22 cellular contexts compared by ENCODE assay signal in the genomic region with DNA sequence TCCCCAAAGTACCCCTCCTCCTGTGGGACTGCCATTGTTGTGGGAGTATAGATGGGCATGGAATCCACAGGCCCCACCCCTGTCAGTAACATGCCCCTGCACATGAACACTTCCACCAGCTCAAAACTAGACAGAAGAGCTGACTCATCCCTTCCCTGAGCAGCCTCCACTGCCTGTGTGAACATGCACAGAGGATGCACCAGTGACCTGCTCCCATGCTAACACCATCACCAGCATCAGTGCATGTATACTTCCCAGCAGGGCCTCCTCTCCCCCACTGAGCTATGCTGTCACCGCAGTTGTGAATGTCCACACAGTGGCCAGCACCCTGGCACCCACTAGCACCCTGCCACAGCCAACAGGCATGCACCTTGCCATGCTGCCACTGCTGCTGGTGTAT.
DNase-seq lines count a peak whose midpoint lies in the region; ATAC-seq and TF ChIP-seq lines count a peak whose summit lies in the region.
"Had no signal": no experiment of that assay in that cellular context is flagged by ENCODE, and none has a peak within 500 bp of the region (broad histone marks: within the 10 kb centered on the region; RNA-seq: fewer than 3 reads in every experiment).

No MANE protein-coding gene starts in this region.

- no peaks in the 10 kb centered on the region for H3K36me3 ChIP-seq in mammary epithelial cell (ENCODE audit: insufficient read depth, low read length)
- H3K36me3 ChIP-seq in WERI-Rb-1, result no peaks in the 10 kb centered on the region
- no peaks in the 10 kb centered on the region for H3K36me3 ChIP-seq in spleen
- H3K36me3 ChIP-seq: BE2C, Peyer's patch had no signal

- H3K9ac ChIP-seq in mammary epithelial cell (ENCODE audit: insufficient read depth, low read length), result no peak overlapping the region
- H3K9ac ChIP-seq: KMS-11 had no signal

- BruUV-seq in mammary epithelial cell (replicated peaks; lab: Mats Ljungman, UMichigan), result no TSS peak

- no peak overlapping the region for H2AFZ ChIP-seq in mammary epithelial cell (ENCODE audit: low read depth, low read length)

- in situ Hi-C loops in mammary epithelial cell (cut with MboI; ENCODE audit: low sequenced_read_pairs in 2 of 2), result no loop called here

- H3K27me3 ChIP-seq in mammary epithelial cell (ENCODE audit: insufficient read depth, low read length), result no peaks in the 10 kb centered on the region
- no peaks in the 10 kb centered on the region for H3K27me3 ChIP-seq in foreskin keratinocyte
- H3K27me3 ChIP-seq in WERI-Rb-1 (ENCODE audit: insufficient read depth, low read depth, severe bottlenecking), result no peaks in the 10 kb centered on the region
- no peaks in the 10 kb centered on the region for H3K27me3 ChIP-seq in spleen (replicated peaks in 1 of 7)
- H3K27me3 ChIP-seq: BE2C, Peyer's patch had no signal

- H3K4me2 ChIP-seq in mammary epithelial cell (ENCODE audit: insufficient read depth, low read depth, low read length), result no peak overlapping the region
- H3K4me2 ChIP-seq: A549, KMS-11 had no signal

- H3K27ac ChIP-seq in mammary epithelial cell (ENCODE audit: insufficient read depth, low read depth, low read length), result no peak overlapping the region
- no peak overlapping the region for H3K27ac ChIP-seq in foreskin keratinocyte
- no peak overlapping the region for H3K27ac ChIP-seq in WERI-Rb-1
- no peak overlapping the region for H3K27ac ChIP-seq in spleen
- H3K27ac ChIP-seq: A549, KMS-11, Peyer's patch had no signal

- CTCF ChIA-PET in mammary epithelial cell (lab: Charles Lee; ENCODE audit: low non-redundant PET), result no interaction called here

- peak; percentile 68 for DNase-seq in mammary epithelial cell
- DNase-seq in foreskin keratinocyte, result peak; percentile 83 to 91
- no peak for DNase-seq in stimulated activated effector memory CD8-positive, alpha-beta T cell treated with anti-CD3 and anti-CD28 coated beads, Interleukin-12 subunit alpha, Interleukin-12 subunit beta, amount 100 ng/mL, for 72 hours (ENCODE audit: low spot score in 2 of 2)
- DNase-seq in hypothalamus (lab: John Stamatoyannopoulos, UW), result no peak
- DNase-seq in WERI-Rb-1, result no peak
- no peak for DNase-seq in spleen
- DNase-seq: BE2C, EL, GF-D8, HCEC 1CT, IMR-90, NCI-H1105, NCI-H146, NCI-H2029, NCI-H226, NCI-H524, Peyer's patch had no signal

- H3K4me1 ChIP-seq in mammary epithelial cell (ENCODE audit: insufficient read depth, low read length), result peaks cover 8% of the 10 kb centered on the region
- peaks cover 4% of the 10 kb centered on the region for H3K4me1 ChIP-seq in foreskin keratinocyte
- no peaks in the 10 kb centered on the region for H3K4me1 ChIP-seq in spleen
- H3K4me1 ChIP-seq: A549, BE2C, Peyer's patch had no signal

- intact Hi-C loops in mammary epithelial cell (cut with micrococcal nuclease) (no loop called here), spleen (cut with DNase I; ENCODE audit: low total_unique reads) (no loop called here)

- no peak overlapping the region for H3K4me3 Mint-ChIP-seq in stimulated activated effector memory CD8-positive, alpha-beta T cell treated with anti-CD3 and anti-CD28 coated beads, Interleukin-12 subunit alpha, Interleukin-12 subunit beta, amount 100 ng/mL, for 72 hours

- no peak overlapping the region for H3K27ac Mint-ChIP-seq in stimulated activated effector memory CD8-positive, alpha-beta T cell treated with anti-CD3 and anti-CD28 coated beads, Interleukin-12 subunit alpha, Interleukin-12 subunit beta, amount 100 ng/mL, for 72 hours

- no peaks in the 10 kb centered on the region for H3K79me2 ChIP-seq in mammary epithelial cell (ENCODE audit: insufficient read depth, low read length)

- H3K4me3 ChIP-seq in mammary epithelial cell (replicated peaks in 1 of 3; ENCODE audit: insufficient read depth in 1 of 3, low read depth in 2 of 3, low read length in 3 of 3), result no peak overlapping the region
- H3K4me3 ChIP-seq in WERI-Rb-1 (ENCODE audit: low read depth, low read length), result no peak overlapping the region
- no peak overlapping the region for H3K4me3 ChIP-seq in spleen
- H3K4me3 ChIP-seq: A549, Peyer's patch had no signal

- TF ChIP-seq POLR2A in spleen (IDR thresholded peaks at IDR 0.05), result no peak

- H4K20me1 ChIP-seq in mammary epithelial cell (ENCODE audit: insufficient read depth, low read length), result no peaks in the 10 kb centered on the region

- no peaks in the 10 kb centered on the region for H3K4me1 Mint-ChIP-seq in stimulated activated effector memory CD8-positive, alpha-beta T cell treated with anti-CD3 and anti-CD28 coated beads, Interleukin-12 subunit alpha, Interleukin-12 subunit beta, amount 100 ng/mL, for 72 hours

- 100% methylated on average over 1 of the region's 1 CpG for WGBS in mammary epithelial cell (ENCODE audit: low coverage, missing lambda C conversion rate)
- WGBS in spleen, 5 donors, result 80 to 100% (median 92%) methylated on average over 1 of the region's 1 CpG

- no peaks in the 10 kb centered on the region for H3K36me3 Mint-ChIP-seq in stimulated activated effector memory CD8-positive, alpha-beta T cell treated with anti-CD3 and anti-CD28 coated beads, Interleukin-12 subunit alpha, Interleukin-12 subunit beta, amount 100 ng/mL, for 72 hours

- no peaks in the 10 kb centered on the region for H3K9me3 ChIP-seq in mammary epithelial cell (replicated peaks; ENCODE audit: insufficient read depth, low read length)
- H3K9me3 ChIP-seq in WERI-Rb-1 (ENCODE audit: severe bottlenecking), result no peaks in the 10 kb centered on the region
- H3K9me3 ChIP-seq in spleen, result peaks cover 0 to 56% (median 34%) of the 10 kb centered on the region in 8 donors
- H3K9me3 ChIP-seq: BE2C had no signal

- H3K9me3 Mint-ChIP-seq in stimulated activated effector memory CD8-positive, alpha-beta T cell treated with anti-CD3 and anti-CD28 coated beads, Interleukin-12 subunit alpha, Interleukin-12 subunit beta, amount 100 ng/mL, for 72 hours, result peaks cover 25% of the 10 kb centered on the region

- dilution Hi-C loops in mammary epithelial cell (cut with HindIII; ENCODE audit: low sequenced_read_pairs), result no loop called here

- TF ChIP-seq CTCF in mammary epithelial cell (conservative IDR thresholded peaks at IDR 0.05 in 1 of 2, IDR thresholded peaks at IDR 0.05 in 1 of 2; ENCODE audit: extremely low read depth in 1 of 2, insufficient read depth in 1 of 2, low read depth in 1 of 2, low read length in 2 of 2) (no peak), foreskin keratinocyte (conservative IDR thresholded peaks at IDR 0.05) (no peak), WERI-Rb-1 (IDR thresholded peaks at IDR 0.05; ENCODE audit: low read depth, low read length) (no peak), spleen (IDR thresholded peaks at IDR 0.05 in 8 of 11, conservative IDR thresholded peaks at IDR 0.05 in 3 of 11) (no peak)

- peak; percentile 78 for ATAC-seq in HG02610 (IDR thresholded peaks at IDR 0.05; ENCODE audit: unreplicated experiment)
- ATAC-seq in foreskin keratinocyte, result peak; percentile 100
- ATAC-seq in stimulated activated effector memory CD8-positive, alpha-beta T cell treated with anti-CD3 and anti-CD28 coated beads, Interleukin-12 subunit alpha, Interleukin-12 subunit beta, amount 100 ng/mL, for 72 hours, result peak; percentile 21
- ATAC-seq in GM18511 (IDR thresholded peaks at IDR 0.05; ENCODE audit: unreplicated experiment), result no peak
- ATAC-seq: A549, Right ventricle myocardium inferior had no signal

Comparison
In these comparisons a context has a peak if more than half of its experiments do, and no peak if none do; other contexts are left out.
1. DNase-seq: peak in mammary epithelial cell (single experiment) and foreskin keratinocyte (2 of 2); none in stimulated activated effector memory CD8-positive, alpha-beta T cell treated with anti-CD3 and anti-CD28 coated beads, Interleukin-12 subunit alpha, Interleukin-12 subunit beta, amount 100 ng/mL, for 72 hours (0 of 2), hypothalamus (0 of 51), WERI-Rb-1 (single experiment) and spleen (single experiment).